Comparison of ENCODE assay signal across 8 cellular contexts in genomic region chr6:16130932-16131387, GRCh38. TPM values are rescaled to one million over a fixed set of nuclear protein-coding genes. Genes with fewer than 3 reads are reported as not detected.
A peak's percentile ranks its signal among the peaks of the same experiment; 100 is the strongest.
DNase-seq lines count a peak whose midpoint lies in the region; ATAC-seq and TF ChIP-seq lines count a peak whose summit lies in the region.

No MANE protein-coding gene starts in this region.

- peaks cover 21 to 49% of the 10 kb centered on the region in 2 donors for H3K4me1 ChIP-seq in adrenal gland (replicated peaks in 1 of 2)

- DNase-seq in COLO829 (ENCODE audit: low spot score), result peak; percentile 70
- DNase-seq in NOMO-1 treated with DMSO at 0.1 percent for 48 hours (lab: John Stamatoyannopoulos, UW; ENCODE audit: unreplicated experiment), result peak; percentile 93
- peak in 5 of 7 donors; percentile 49 to 73 (median 65) for DNase-seq in adrenal gland
- DNase-seq in left ventricle myocardium superior, result no peak
- DNase-seq in pulmonary artery endothelial cell (ENCODE audit: low read depth, low spot score), result peak; percentile 60
- no peak for DNase-seq in NCI-H1436 treated with DMSO at 0.1 percent for 48 hours (lab: John Stamatoyannopoulos, UW)

- H3K27me3 ChIP-seq in adrenal gland, result no peaks in the 10 kb centered on the region

- no peak for TF ChIP-seq CTCF in adrenal gland (IDR thresholded peaks at IDR 0.05)

- H3K9me3 ChIP-seq in adrenal gland (replicated peaks in 1 of 3), result no peaks in the 10 kb centered on the region

- intact Hi-C loops in adrenal gland (cut with DNase I), result loop anchor here in 1 of 2 donors (10.0 kb wide), 1 partner anchor 54 kb away; no protein-coding TSS in a partner anchor
- intact Hi-C loops in left ventricle myocardium superior (cut with micrococcal nuclease), result no loop called here

- ATAC-seq in GM18909 (IDR thresholded peaks at IDR 0.05; ENCODE audit: poor library complexity, unreplicated experiment), result peak; percentile 65
- ATAC-seq in HG03097 (IDR thresholded peaks at IDR 0.05; ENCODE audit: low FRiP score, unreplicated experiment), result peak; percentile 46
- peak; percentile 47 for ATAC-seq in left ventricle myocardium superior

- H3K4me3 ChIP-seq in adrenal gland, result peak overlapping the region in 3 of 4 donors; percentile 74 to 90 (median 81)

- H3K27ac ChIP-seq in adrenal gland, result peak overlapping the region; percentile 56 to 95 (median 92)

- peak in 1 of 2 donors; percentile 39 for TF ChIP-seq POLR2A in adrenal gland (IDR thresholded peaks at IDR 0.05)

- H3K36me3 ChIP-seq in adrenal gland (replicated peaks in 1 of 2), result no peaks in the 10 kb centered on the region

- whole genome bisulfite sequencing in adrenal gland, 4 donors, result 1 to 4% (median 3%) methylated on average over 3 of the region's 3 CpGs

RNA-seq across cellular contexts. Expression of gene MYLIP, which starts 2.1 kb away (rescaled TPM):
- total RNA-seq in adrenal gland (10 to 100 TPM in 7 of 8 donors, 1 to 10 TPM in 1; 8.6 to 49.2 (median 38.5) TPM), left ventricle myocardium superior (12.9 TPM), pulmonary artery endothelial cell (28.0 and 34.6 TPM in 2 replicates)
- 10 to 100 TPM in 2 of 3 donors, 1 to 10 TPM in 1; 7.5 to 13.5 (median 11.5) TPM for polyA plus RNA-seq in adrenal gland

Comparison
In these comparisons a context has a peak if more than half of its experiments do, and no peak if none do; other contexts are left out.
1. DNase-seq: peak in COLO829 (single experiment), NOMO-1 treated with DMSO at 0.1 percent for 48 hours (single experiment), adrenal gland (5 of 7) and pulmonary artery endothelial cell (single experiment); none in left ventricle myocardium superior (single experiment) and NCI-H1436 treated with DMSO at 0.1 percent for 48 hours (single experiment).
2. Peak in every context shown above with its lines, with median percentiles within 50 percentile points of each other: ATAC-seq.